In the genomic region with DNA sequence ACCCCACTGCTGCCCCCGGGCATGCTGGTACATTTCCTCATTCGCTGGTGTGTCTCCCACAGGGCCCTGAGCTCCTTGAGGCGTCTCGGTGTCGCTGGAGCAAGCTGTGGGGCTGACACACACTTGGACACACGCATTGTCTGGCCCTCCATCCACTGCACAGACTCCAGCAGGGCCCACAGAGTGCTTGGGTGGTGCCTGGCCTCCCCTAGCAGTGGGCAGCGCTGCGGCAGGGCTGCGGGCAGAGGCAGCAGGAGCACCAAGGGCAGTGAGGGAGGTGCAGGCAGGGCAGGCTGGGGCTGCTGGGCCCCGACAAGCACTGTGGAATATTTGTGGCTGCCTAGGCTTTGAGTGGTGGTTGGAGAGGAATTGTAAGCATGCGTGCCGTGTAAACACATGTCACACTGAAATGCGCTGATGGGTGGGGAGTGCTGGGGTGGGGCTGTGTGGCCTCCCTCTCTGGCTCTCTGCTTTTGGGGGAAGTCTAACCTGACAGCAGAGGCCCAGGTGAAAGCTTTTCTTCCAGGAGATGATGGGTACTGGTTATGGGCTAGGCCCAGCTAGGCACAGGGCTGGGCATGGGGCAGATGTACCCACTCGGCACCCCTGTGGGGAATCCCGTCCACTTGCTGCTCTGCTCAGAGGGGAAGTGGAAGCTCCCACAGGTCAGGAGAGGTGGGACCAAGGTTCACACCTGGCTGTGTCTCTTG, we compare ENCODE assay signal across 10 cellular contexts. TPM values are rescaled to one million over a fixed set of nuclear protein-coding genes. Genes with fewer than 3 reads are reported as not detected.
A peak's percentile ranks its signal among the peaks of the same experiment; 100 is the strongest.
DNase-seq lines count a peak whose midpoint lies in the region; ATAC-seq and TF ChIP-seq lines count a peak whose summit lies in the region.
"Had no signal": no experiment of that assay in that cellular context is flagged by ENCODE, and none has a peak within 500 bp of the region (broad histone marks: within the 10 kb centered on the region; RNA-seq: fewer than 3 reads in every experiment).

No MANE protein-coding gene starts in this region.

- H3K4me3 ChIP-seq in skeletal muscle cell (ENCODE audit: low read depth, low read length), result no peak overlapping the region
- no peak overlapping the region for H3K4me3 ChIP-seq in colonic mucosa

- TF ChIP-seq CTCF in VCaP (conservative IDR thresholded peaks at IDR 0.05) (no peak), colonic mucosa (IDR thresholded peaks at IDR 0.05) (no peak)

- no peaks in the 10 kb centered on the region for H3K9me3 ChIP-seq in colonic mucosa

- DNase-seq in EL (peak; percentile 89), hepatic stellate cell (ENCODE audit: low spot score) (peak; percentile 98), skeletal muscle cell (ENCODE audit: low read depth) (peak; percentile 26), colonic mucosa (no peak), foreskin melanocyte (no peak)
- DNase-seq: DMS 273 treated with DMSO at 0.1 percent for 48 hours, NCI-H526 had no signal

- no peak for ATAC-seq in HG02840 (IDR thresholded peaks at IDR 0.05; ENCODE audit: low FRiP score, unreplicated experiment)
- no peak for ATAC-seq in activated CD4-positive, CD25-positive, alpha-beta regulatory T cell treated with anti-CD3 and anti-CD28 coated beads, Interleukin-2, amount 50 U/mL, for 24 hours

- H3K36me3 ChIP-seq in colonic mucosa, result no peaks in the 10 kb centered on the region

- no peaks in the 10 kb centered on the region for H3K27me3 ChIP-seq in colonic mucosa

- H3K9ac ChIP-seq in colonic mucosa (ENCODE audit: low read depth in 2 of 2, low read length in 2 of 2), result no peak overlapping the region

- intact Hi-C loops in colonic mucosa (cut with DNase I), result no loop called here

- H3K4me1 ChIP-seq in colonic mucosa, result no peaks in the 10 kb centered on the region

- H3K27ac ChIP-seq in VCaP (peak overlapping the region; percentile 74), colonic mucosa (no peak overlapping the region)

RNA-seq across cellular contexts. Expression of gene HS6ST1, which starts 55.5 kb away (rescaled TPM):
- total RNA-seq in colonic mucosa, result 10 to 100 TPM; 19.3 to 22.9 TPM

Comparison
In these comparisons a context has a peak if more than half of its experiments do, and no peak if none do; other contexts are left out.
1. DNase-seq: peak in EL (single experiment), hepatic stellate cell (single experiment) and skeletal muscle cell (single experiment); none in colonic mucosa (single experiment) and foreskin melanocyte (single experiment).